In genomic region chr19:48804496-48804895, GRCh38 we compare ENCODE assay signal across 24 cellular contexts. TPM values are rescaled to one million over a fixed set of nuclear protein-coding genes. Genes with fewer than 3 reads are reported as not detected.
"Had no signal": no experiment of that assay in that cellular context is flagged by ENCODE, and none has a peak within 500 bp of the region (broad histone marks: within the 10 kb centered on the region; RNA-seq: fewer than 3 reads in every experiment).

No MANE protein-coding gene starts in this region.

- H3K27me3 Mint-ChIP-seq: activated CD4-positive, alpha-beta memory T cell treated with anti-CD3 and anti-CD28 coated beads, Interleukin-2, amount 10 ng/mL, durations not matched to agents 7 days and 5 days; activated CD4-positive, alpha-beta T cell treated with anti-CD3 and anti-CD28 coated beads for 36 hours; activated naive CD8-positive, alpha-beta T cell treated with anti-CD3 and anti-CD28 coated beads, Interleukin-2, amount 10 ng/mL, durations not matched to agents 7 days and 5 days; natural killer cell treated with Interleukin-12 subunit alpha and Interleukin-12 subunit beta and Interleukin-15 and Interleukin-18, amount 100 ng/mL, for 72 hours; stimulated activated naive B cell treated with anti-CD40 and anti-IgM and Interleukin-4, amounts not matched to agents 10 μg/mL and 1 μg/mL and 100 μg/mL, for 72 hours; T-cell had no signal

- H3K36me3 ChIP-seq: thyroid gland, uterus had no signal

- H3K4me3 Mint-ChIP-seq: activated CD4-positive, alpha-beta memory T cell treated with anti-CD3 and anti-CD28 coated beads, Interleukin-2, amount 10 ng/mL, durations not matched to agents 7 days and 5 days; activated CD4-positive, alpha-beta T cell treated with anti-CD3 and anti-CD28 coated beads for 36 hours; activated naive CD8-positive, alpha-beta T cell treated with anti-CD3 and anti-CD28 coated beads, Interleukin-2, amount 10 ng/mL, durations not matched to agents 7 days and 5 days; immature natural killer cell; natural killer cell treated with Interleukin-12 subunit alpha and Interleukin-12 subunit beta and Interleukin-15 and Interleukin-18, amount 100 ng/mL, for 72 hours; stimulated activated naive B cell treated with anti-CD40 and anti-IgM and Interleukin-4, amounts not matched to agents 10 μg/mL and 1 μg/mL and 100 μg/mL, for 72 hours; T-cell; WTC11 had no signal

- H3K9me3 ChIP-seq: body of pancreas, gastroesophageal sphincter, heart right ventricle, spleen, thyroid gland, uterus had no signal

- ATAC-seq: activated CD4-positive, alpha-beta T cell treated with anti-CD3 and anti-CD28 coated beads for 36 hours; body of pancreas; gastroesophageal sphincter; heart right ventricle; natural killer cell treated with Interleukin-12 subunit alpha and Interleukin-12 subunit beta and Interleukin-15 and Interleukin-18, amount 100 ng/mL, for 72 hours; stimulated activated naive B cell treated with anti-CD40 and anti-IgM and Interleukin-4, amounts not matched to agents 10 μg/mL and 1 μg/mL and 100 μg/mL, for 72 hours; T-cell; WTC11 had no signal

- H3K9me3 Mint-ChIP-seq: activated CD4-positive, alpha-beta memory T cell treated with anti-CD3 and anti-CD28 coated beads, Interleukin-2, amount 10 ng/mL, durations not matched to agents 7 days and 5 days; activated naive CD8-positive, alpha-beta T cell treated with anti-CD3 and anti-CD28 coated beads, Interleukin-2, amount 10 ng/mL, durations not matched to agents 7 days and 5 days; activated T-helper 2 cell treated with anti-CD3 and anti-CD28 coated beads, Interferon-gamma antibody, Interleukin-2, Interleukin-4, amounts not matched to agents 10 μg/mL and 5 μg/mL and 100 μg/mL, durations not matched to agents 14 hours and 24 hours and 36 hours; natural killer cell treated with Interleukin-12 subunit alpha and Interleukin-12 subunit beta and Interleukin-15 and Interleukin-18, amount 100 ng/mL, for 72 hours; stimulated activated naive B cell treated with anti-CD40 and anti-IgM and Interleukin-4, amounts not matched to agents 10 μg/mL and 1 μg/mL and 100 μg/mL, for 72 hours; T-cell; WTC11 had no signal

- FAIRE-seq: endometrium had no signal

- H3K27ac ChIP-seq: body of pancreas, coronary artery, gastroesophageal sphincter, heart right ventricle, spleen, thyroid gland, uterus had no signal

- H3K27me3 ChIP-seq: body of pancreas, gastroesophageal sphincter, heart right ventricle, spleen, thyroid gland, uterus had no signal

- DNase-seq: activated CD4-positive, alpha-beta memory T cell treated with anti-CD3 and anti-CD28 coated beads, Interleukin-2, amount 10 ng/mL, durations not matched to agents 7 days and 5 days; activated CD4-positive, alpha-beta T cell treated with anti-CD3 and anti-CD28 coated beads for 36 hours; activated naive CD4-positive, alpha-beta T cell treated with Interleukin-2 at 50 U/mL for 16 hours; activated naive CD8-positive, alpha-beta T cell treated with anti-CD3 and anti-CD28 coated beads, Interleukin-2, amount 10 ng/mL, durations not matched to agents 7 days and 5 days; activated T-cell treated with anti-CD3 and anti-CD28 coated beads, Interleukin-2, amount 50 U/mL, for 1 hour; body of pancreas; central memory CD4-positive, alpha-beta T cell; heart right ventricle; immature natural killer cell; kidney glomerular epithelial cell; occipital lobe; spleen; stimulated activated naive B cell treated with anti-CD40 and anti-IgM and Interleukin-4, amounts not matched to agents 10 μg/mL and 1 μg/mL and 100 μg/mL, for 72 hours; T-cell; thyroid gland; uterus had no signal

- H3K27ac Mint-ChIP-seq: activated CD4-positive, alpha-beta memory T cell treated with anti-CD3 and anti-CD28 coated beads, Interleukin-2, amount 10 ng/mL, durations not matched to agents 7 days and 5 days; activated CD4-positive, alpha-beta T cell treated with anti-CD3 and anti-CD28 coated beads for 36 hours; activated naive CD8-positive, alpha-beta T cell treated with anti-CD3 and anti-CD28 coated beads, Interleukin-2, amount 10 ng/mL, durations not matched to agents 7 days and 5 days; activated T-helper 2 cell treated with anti-CD3 and anti-CD28 coated beads, Interferon-gamma antibody, Interleukin-2, Interleukin-4, amounts not matched to agents 10 μg/mL and 5 μg/mL and 100 μg/mL, durations not matched to agents 14 hours and 24 hours and 36 hours; natural killer cell treated with Interleukin-12 subunit alpha and Interleukin-12 subunit beta and Interleukin-15 and Interleukin-18, amount 100 ng/mL, for 72 hours; stimulated activated naive B cell treated with anti-CD40 and anti-IgM and Interleukin-4, amounts not matched to agents 10 μg/mL and 1 μg/mL and 100 μg/mL, for 72 hours; T-cell; WTC11 had no signal

- H3K4me3 ChIP-seq: body of pancreas, coronary artery, gastroesophageal sphincter, heart right ventricle, spleen, thyroid gland, uterus had no signal

- H3K4me1 ChIP-seq: thyroid gland, uterus had no signal

- H3K36me3 Mint-ChIP-seq: natural killer cell treated with Interleukin-12 subunit alpha and Interleukin-12 subunit beta and Interleukin-15 and Interleukin-18, amount 100 ng/mL, for 72 hours; WTC11 had no signal

RNA-seq across cellular contexts. Expression of gene FGF21, which starts 49.2 kb away (rescaled TPM):
- total RNA-seq: activated CD4-positive, alpha-beta memory T cell treated with anti-CD3 and anti-CD28 coated beads, Interleukin-2, amount 10 ng/mL, durations not matched to agents 7 days and 5 days; activated CD4-positive, alpha-beta T cell treated with anti-CD3 and anti-CD28 coated beads for 36 hours; activated naive CD8-positive, alpha-beta T cell treated with anti-CD3 and anti-CD28 coated beads, Interleukin-2, amount 10 ng/mL, durations not matched to agents 7 days and 5 days; activated T-helper 2 cell treated with anti-CD3 and anti-CD28 coated beads, Interferon-gamma antibody, Interleukin-2, Interleukin-4, amounts not matched to agents 10 μg/mL and 5 μg/mL and 100 μg/mL, durations not matched to agents 14 hours and 24 hours and 36 hours; body of pancreas; gastroesophageal sphincter; heart right ventricle; mesenteric fat pad; natural killer cell treated with Interleukin-12 subunit alpha and Interleukin-12 subunit beta and Interleukin-15 and Interleukin-18, amount 100 ng/mL, for 72 hours; occipital lobe; renal cortical epithelial cell; spleen; T-cell; thyroid gland; uterus had no signal

RNA-seq across cellular contexts. Expression of gene IZUMO1, which starts 57.8 kb away (rescaled TPM):
- total RNA-seq: activated CD4-positive, alpha-beta memory T cell treated with anti-CD3 and anti-CD28 coated beads, Interleukin-2, amount 10 ng/mL, durations not matched to agents 7 days and 5 days; activated CD4-positive, alpha-beta T cell treated with anti-CD3 and anti-CD28 coated beads for 36 hours; activated naive CD8-positive, alpha-beta T cell treated with anti-CD3 and anti-CD28 coated beads, Interleukin-2, amount 10 ng/mL, durations not matched to agents 7 days and 5 days; natural killer cell treated with Interleukin-12 subunit alpha and Interleukin-12 subunit beta and Interleukin-15 and Interleukin-18, amount 100 ng/mL, for 72 hours; renal cortical epithelial cell; T-cell had no signal
